Comparison of ENCODE assay signal across 14 cellular contexts in genomic region chr11:22786475-22786874, GRCh38. TPM values are rescaled to one million over a fixed set of nuclear protein-coding genes. Genes with fewer than 3 reads are reported as not detected.
DNase-seq lines count a peak whose midpoint lies in the region; ATAC-seq and TF ChIP-seq lines count a peak whose summit lies in the region.
"Had no signal": no experiment of that assay in that cellular context is flagged by ENCODE, and none has a peak within 500 bp of the region (broad histone marks: within the 10 kb centered on the region; RNA-seq: fewer than 3 reads in every experiment).

No MANE protein-coding gene starts in this region.

- peaks cover 0 to 5% (median 0%) of the 10 kb centered on the region in 4 donors for H3K9me3 ChIP-seq in tibial nerve
- H3K9me3 ChIP-seq: BE2C, HAP-1, sigmoid colon had no signal

- peaks cover 0 to 7% (median 0%) of the 10 kb centered on the region in 4 donors for H3K4me1 ChIP-seq in tibial nerve
- H3K4me1 ChIP-seq: BE2C, HAP-1, sigmoid colon had no signal

- peak; percentile 88 for ATAC-seq in GM18519 (IDR thresholded peaks at IDR 0.05; ENCODE audit: low FRiP score, unreplicated experiment)
- peak; percentile 86 for ATAC-seq in GM21381 (IDR thresholded peaks at IDR 0.05; ENCODE audit: unreplicated experiment)
- ATAC-seq in HG02943 (IDR thresholded peaks at IDR 0.05; ENCODE audit: low read depth, unreplicated experiment) = peak; percentile 86
- peak; percentile 84 for ATAC-seq in HG03521 (IDR thresholded peaks at IDR 0.05; ENCODE audit: unreplicated experiment)
- ATAC-seq: Panc1 had no signal

- no peak overlapping the region for H3K4me3 ChIP-seq in tibial nerve
- no peak overlapping the region for H3K4me3 ChIP-seq in lower leg skin (ENCODE audit: low read depth, poor library complexity, severe bottlenecking)
- H3K4me3 ChIP-seq: HAP-1, sigmoid colon had no signal

- intact Hi-C loops in lower leg skin (cut with DNase I; ENCODE audit: low total_unique reads) = no loop called here

- TF ChIP-seq POLR2A in tibial nerve (IDR thresholded peaks at IDR 0.05) = no peak
- no peak for TF ChIP-seq POLR2A in lower leg skin (IDR thresholded peaks at IDR 0.05)

- TF ChIP-seq EP300 in tibial nerve (IDR thresholded peaks at IDR 0.05) = no peak

- no peak overlapping the region for H3K27ac ChIP-seq in tibial nerve
- H3K27ac ChIP-seq: sigmoid colon had no signal

- no peaks in the 10 kb centered on the region for H3K27me3 ChIP-seq in tibial nerve
- H3K27me3 ChIP-seq: BE2C, sigmoid colon had no signal

- DNase-seq in activated naive CD4-positive, alpha-beta T cell (lab: John Stamatoyannopoulos, UW) = no peak
- no peak for DNase-seq in tibial nerve (ENCODE audit: low spot score in 2 of 2)
- no peak for DNase-seq in lower leg skin (ENCODE audit: low spot score in 2 of 2)
- DNase-seq in NCI-H1417 treated with DMSO at 0.1 percent for 48 hours (lab: John Stamatoyannopoulos, UW) = no peak
- DNase-seq: BE2C, NCI-H2107, sigmoid colon, trophoblast cell had no signal

- H3K36me3 ChIP-seq in tibial nerve = no peaks in the 10 kb centered on the region
- H3K36me3 ChIP-seq: BE2C, HAP-1, sigmoid colon had no signal

- 90 to 94% methylated on average over 3 of the region's 3 CpGs for WGBS in tibial nerve, 2 donors
- WGBS in lower leg skin, 2 donors = 86 to 87% methylated on average over 3 of the region's 3 CpGs

- TF ChIP-seq CTCF in tibial nerve (IDR thresholded peaks at IDR 0.05) (no peak), lower leg skin (IDR thresholded peaks at IDR 0.05) (no peak)

RNA-seq across cellular contexts. Expression of gene SVIP, which starts 43.1 kb away (rescaled TPM):
- total RNA-seq in tibial nerve = 10 to 100 TPM; 16.8 to 32.7 (median 22.6) TPM
- 10 to 100 TPM in 1 of 4 donors, 1 to 10 TPM in 3; 7.5 to 16.2 (median 9.5) TPM for total RNA-seq in lower leg skin
